22 cellular contexts compared by ENCODE assay signal in the genomic region with DNA sequence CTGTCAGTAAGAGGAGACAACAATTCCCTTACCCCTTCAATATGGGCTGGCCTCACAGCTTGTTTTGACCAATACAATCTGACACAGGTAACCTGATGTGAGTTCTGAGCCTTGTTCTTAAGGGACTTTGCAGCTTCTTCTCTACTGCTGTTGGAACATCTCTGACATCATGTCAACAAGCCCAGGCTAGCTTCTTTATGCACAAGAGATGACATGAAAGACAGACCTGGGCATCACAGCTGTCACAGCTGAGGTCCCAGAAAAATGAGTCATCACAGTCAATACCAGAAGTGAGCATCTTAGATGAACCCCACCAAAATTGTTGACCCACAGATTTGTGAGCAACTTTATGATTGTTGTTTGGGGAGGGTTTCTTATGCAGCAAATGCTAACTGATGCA.
"Had no signal": no experiment of that assay in that cellular context is flagged by ENCODE, and none has a peak within 500 bp of the region (broad histone marks: within the 10 kb centered on the region; RNA-seq: fewer than 3 reads in every experiment).

No MANE protein-coding gene starts in this region.

- H3K9me3 ChIP-seq: esophagus squamous epithelium, lower lobe of right lung, mucosa of descending colon, stomach, testis, tibial artery had no signal

- H3K27ac ChIP-seq: dorsolateral prefrontal cortex, lower lobe of right lung, parathyroid adenoma, stomach, testis, tibial artery had no signal

- H3K36me3 ChIP-seq: esophagus squamous epithelium, lower lobe of right lung, stomach, tibial artery had no signal

- ATAC-seq: left ventricle myocardium superior; lower lobe of right lung; mucosa of descending colon; natural killer cell treated with Interleukin-12 subunit alpha and Interleukin-12 subunit beta and Interleukin-15 and Interleukin-18, amount 100 ng/mL, for 72 hours; sciatic nerve had no signal

- H3K4me3 ChIP-seq: dorsolateral prefrontal cortex, esophagus squamous epithelium, lower lobe of right lung, mucosa of descending colon, smooth muscle cell, stomach, testis, tibial artery had no signal

- DNase-seq: dorsolateral prefrontal cortex; effector CD4-positive, alpha-beta T cell; esophagus squamous epithelium; hypothalamus; immature natural killer cell; islet precursor cell; left ventricle myocardium superior; lower lobe of right lung; mucosa of descending colon; naive B cell; stimulated activated CD4-positive, alpha-beta T cell treated with anti-CD3 and anti-CD28 coated beads, Interleukin-12 subunit alpha, Interleukin-12 subunit beta, amount 100 ng/mL, for 4 hours; stimulated activated CD4-positive, alpha-beta T cell treated with anti-CD3 and anti-CD28 coated beads, Interleukin-1b, Interleukin-23, amount 100 ng/mL, for 48 hours; stimulated activated CD4-positive, alpha-beta T cell treated with anti-CD3 and anti-CD28 coated beads, Interleukin-4, amount 100 ng/mL, for 1 hour; stimulated activated CD8-positive, alpha-beta memory T cell treated with anti-CD3 and anti-CD28 coated beads, Interleukin-4, amount 100 ng/mL, for 48 hours; stimulated activated naive CD4-positive, alpha-beta T cell treated with Interleukin-2 at 50 U/mL for 16 hours; stomach; testis; tibial artery had no signal

- H3K27me3 ChIP-seq: esophagus squamous epithelium, stomach, testis, tibial artery had no signal

- H3K4me1 ChIP-seq: lower lobe of right lung, parathyroid adenoma, testis, tibial artery had no signal
